ENCODE assay signal across 16 cellular contexts in genomic region chr20:9293145-9293544, GRCh38.
A peak's percentile ranks its signal among the peaks of the same experiment; 100 is the strongest.
DNase-seq lines count a peak whose midpoint lies in the region; ATAC-seq and TF ChIP-seq lines count a peak whose summit lies in the region.
"Had no signal": no experiment of that assay in that cellular context is flagged by ENCODE, and none has a peak within 500 bp of the region (broad histone marks: within the 10 kb centered on the region; RNA-seq: fewer than 3 reads in every experiment).

No MANE protein-coding gene starts in this region.

- H3K18ac ChIP-seq in IMR-90 (ENCODE audit: low read depth, low read length): peak overlapping the region; percentile 18; the same call in 1 of the 2 replicates

- peak overlapping the region; percentile 8; the same call in 1 of the 2 replicates for H4K91ac ChIP-seq in IMR-90 (ENCODE audit: insufficient read depth, low read depth, low read length)

- no peak overlapping the region for H3K9ac ChIP-seq in mammary epithelial cell (ENCODE audit: insufficient read depth, low read length)
- H3K9ac ChIP-seq in IMR-90 (ENCODE audit: low read depth, low read length): no peak overlapping the region
- H3K9ac ChIP-seq: BLaER1 treated with 17β-estradiol and CSF1 and Interleukin-3, amounts not matched to agents 10 nM and 100 nM had no signal

- H3K4me2 ChIP-seq in mammary epithelial cell (ENCODE audit: insufficient read depth, low read depth, low read length) (no peak overlapping the region), IMR-90 (ENCODE audit: low read depth, low read length) (no peak overlapping the region)
- H3K4me2 ChIP-seq: BLaER1 treated with 17β-estradiol and CSF1 and Interleukin-3, amounts not matched to agents 10 nM and 100 nM had no signal

- H2AK5ac ChIP-seq in IMR-90 (ENCODE audit: low read depth, low read length): peak overlapping the region; percentile 71; the same call in 1 of the 2 replicates

- WGBS in mammary epithelial cell (ENCODE audit: low coverage, missing lambda C conversion rate): 83% methylated on average over 1 of the region's 2 CpGs
- 83 to 100% methylated on average over 1 of the region's 2 CpGs for WGBS in IMR-90 (ENCODE audit: extremely low coverage in 2 of 2, insufficient read length in 1 of 2), 2 experiments

- H3K14ac ChIP-seq in IMR-90 (replicated peaks; ENCODE audit: low read depth, low read length): no peak overlapping the region

- peak overlapping the region; percentile 9 for H3K27ac Mint-ChIP-seq in MCF 10A (ENCODE audit: low read depth, unreplicated experiment)
- peak overlapping the region; percentile 58 for H3K27ac Mint-ChIP-seq in chondrocyte (ENCODE audit: unreplicated experiment)
- H3K27ac Mint-ChIP-seq: B cell; CD8-positive, alpha-beta T cell had no signal

- H3K27me3 Mint-ChIP-seq in MCF 10A (ENCODE audit: insufficient read depth, unreplicated experiment): no peaks in the 10 kb centered on the region
- H3K27me3 Mint-ChIP-seq in chondrocyte (ENCODE audit: low read depth): no peaks in the 10 kb centered on the region
- H3K27me3 Mint-ChIP-seq: B cell had no signal

- DNase-seq in MCF 10A (ENCODE audit: unreplicated experiment) (no peak), mammary epithelial cell (no peak), IMR-90 (no peak), chondrocyte (ENCODE audit: low spot score) (no peak), mucosa of descending colon (no peak), omental fat pad (ENCODE audit: low spot score) (no peak)
- DNase-seq in activated effector memory CD4-positive, alpha-beta T cell treated with Interleukin-2 at 50 U/mL for 16 hours: no peak
- DNase-seq: Calu3; CD8-positive, alpha-beta T cell; DMS79 treated with DMSO at 0.1 percent for 48 hours; GF-D8 had no signal

- no peaks in the 10 kb centered on the region for H3K9me3 Mint-ChIP-seq in MCF 10A (ENCODE audit: unreplicated experiment)
- H3K9me3 Mint-ChIP-seq in chondrocyte (ENCODE audit: low read depth): peaks cover 3% of the 10 kb centered on the region
- H3K9me3 Mint-ChIP-seq: CD8-positive, alpha-beta T cell had no signal

- intact Hi-C loops in MCF 10A (cut with micrococcal nuclease): no loop called here
- intact Hi-C loops in mammary epithelial cell (cut with micrococcal nuclease): no loop called here
- intact Hi-C loops in IMR-90 (cut with micrococcal nuclease): no loop called here
- intact Hi-C loops in mucosa of descending colon (cut with DNase I, micrococcal nuclease): no loop called here

- ATAC-seq in IMR-90 (ENCODE audit: low read depth): no peak
- ATAC-seq in mucosa of descending colon: no peak
- no peak for ATAC-seq in omental fat pad (ENCODE audit: low FRiP score)
- ATAC-seq: CD8-positive, alpha-beta T cell; K562 had no signal

- H4K5ac ChIP-seq in IMR-90 (ENCODE audit: low read depth, low read length): 0 out of 2 replicates have a peak overlapping the region, but pooled peaks have one; percentile 23

- H3K27me3 ChIP-seq in mammary epithelial cell (ENCODE audit: insufficient read depth, low read length) (no peaks in the 10 kb centered on the region), IMR-90 (ENCODE audit: control insufficient read depth, insufficient read depth, low read length) (no peaks in the 10 kb centered on the region)
- H3K27me3 ChIP-seq: BLaER1 treated with 17β-estradiol and CSF1 and Interleukin-3, amounts not matched to agents 10 nM and 100 nM had no signal

- H3K4me1 Mint-ChIP-seq in MCF 10A (ENCODE audit: insufficient read depth, unreplicated experiment) (peaks cover 14% of the 10 kb centered on the region), chondrocyte (ENCODE audit: low read depth) (peaks cover 19% of the 10 kb centered on the region)
- H3K4me1 Mint-ChIP-seq: B cell had no signal

- no peak overlapping the region for H2BK15ac ChIP-seq in IMR-90 (ENCODE audit: low read depth, low read length)

- POLR2A ChIA-PET in MCF 10A (lab: Yijun Ruan, JAX): interaction anchor here (0.8 kb wide), 1 partner anchor 398 kb away, joined by 3 read pairs; no protein-coding TSS in a partner anchor
- POLR2A ChIA-PET in IMR-90 (lab: Charles Lee; ENCODE audit: unreplicated experiment): no interaction called here

- H2BK5ac ChIP-seq in IMR-90 (ENCODE audit: low read depth, low read length, poor library complexity, severe bottlenecking): peak overlapping the region; percentile 5

- H3K9me1 ChIP-seq in IMR-90 (ENCODE audit: insufficient read depth, low read length): peaks cover 12% of the 10 kb centered on the region

- no peaks in the 10 kb centered on the region for H3K36me3 Mint-ChIP-seq in MCF 10A (ENCODE audit: insufficient read depth, unreplicated experiment)
- H3K36me3 Mint-ChIP-seq in chondrocyte (ENCODE audit: low read depth): peaks cover 5% of the 10 kb centered on the region
- H3K36me3 Mint-ChIP-seq: CD8-positive, alpha-beta T cell had no signal

- no peak overlapping the region for H3K4me3 Mint-ChIP-seq in MCF 10A (ENCODE audit: unreplicated experiment)
- H3K4me3 Mint-ChIP-seq in chondrocyte (ENCODE audit: unreplicated experiment): no peak overlapping the region
- H3K4me3 Mint-ChIP-seq: B cell; CD8-positive, alpha-beta T cell had no signal

- H3K27ac ChIP-seq in mammary epithelial cell (ENCODE audit: insufficient read depth, low read depth, low read length) (no peak overlapping the region), IMR-90 (ENCODE audit: insufficient read depth, low read length) (no peak overlapping the region)
- H3K27ac ChIP-seq: 22Rv1; BLaER1 treated with 17β-estradiol and CSF1 and Interleukin-3, amounts not matched to agents 10 nM and 100 nM had no signal

- no peak overlapping the region for H3K56ac ChIP-seq in IMR-90 (ENCODE audit: extremely low read depth, insufficient read depth, low read length)

- no peak overlapping the region for H4K8ac ChIP-seq in IMR-90 (ENCODE audit: low read depth in 2 of 2, low read length in 2 of 2)

- no peaks in the 10 kb centered on the region for H3K9me3 ChIP-seq in mammary epithelial cell (replicated peaks; ENCODE audit: insufficient read depth, low read length)
- H3K9me3 ChIP-seq in IMR-90 (ENCODE audit: control insufficient read depth, insufficient read depth, low read length): no peaks in the 10 kb centered on the region
- H3K9me3 ChIP-seq in mucosa of descending colon: no peaks in the 10 kb centered on the region
- H3K9me3 ChIP-seq: BLaER1 treated with 17β-estradiol and CSF1 and Interleukin-3, amounts not matched to agents 10 nM and 100 nM; HAP-1 had no signal

- CTCF ChIA-PET in MCF 10A (lab: Yijun Ruan, JAX): interaction anchor here (0.9 kb wide), 1 partner anchor 24 kb away, joined by 3 read pairs; no protein-coding TSS in a partner anchor
- CTCF ChIA-PET in mammary epithelial cell (lab: Charles Lee; ENCODE audit: low non-redundant PET): no interaction called here
- CTCF ChIA-PET in IMR-90 (lab: Yijun Ruan, JAX): no interaction called here

- H3K4me3 ChIP-seq in mammary epithelial cell (replicated peaks in 1 of 3; ENCODE audit: insufficient read depth in 1 of 3, low read depth in 2 of 3, low read length in 3 of 3): no peak overlapping the region
- no peak overlapping the region for H3K4me3 ChIP-seq in IMR-90 (ENCODE audit: insufficient read depth, low read depth, low read length)
- H3K4me3 ChIP-seq in mucosa of descending colon: no peak overlapping the region
- H3K4me3 ChIP-seq: BLaER1 treated with 17β-estradiol and CSF1 and Interleukin-3, amounts not matched to agents 10 nM and 100 nM; HAP-1; K562 had no signal

- H3K23ac ChIP-seq in IMR-90 (ENCODE audit: low read depth, low read length): no peak overlapping the region

- no peaks in the 10 kb centered on the region for H3K4me1 ChIP-seq in mammary epithelial cell (ENCODE audit: insufficient read depth, low read length)
- H3K4me1 ChIP-seq in IMR-90 (ENCODE audit: control insufficient read depth, insufficient read depth, low read length): peaks cover 8% of the 10 kb centered on the region
- H3K4me1 ChIP-seq in mucosa of descending colon (ENCODE audit: low read depth): no peaks in the 10 kb centered on the region
- H3K4me1 ChIP-seq: BLaER1 treated with 17β-estradiol and CSF1 and Interleukin-3, amounts not matched to agents 10 nM and 100 nM had no signal

- no peak overlapping the region for H2BK120ac ChIP-seq in IMR-90 (ENCODE audit: low read depth, low read length)

- H4K20me1 ChIP-seq in mammary epithelial cell (ENCODE audit: insufficient read depth, low read length): no peaks in the 10 kb centered on the region
- peaks cover 22% of the 10 kb centered on the region; the same call in 1 of the 2 replicates for H4K20me1 ChIP-seq in IMR-90 (ENCODE audit: insufficient read depth, low read length)
- H4K20me1 ChIP-seq: BLaER1 treated with 17β-estradiol and CSF1 and Interleukin-3, amounts not matched to agents 10 nM and 100 nM had no signal

- H3K79me1 ChIP-seq in IMR-90 (ENCODE audit: low read depth in 1 of 2, low read length in 2 of 2): peaks cover 15 to 50% of the 10 kb centered on the region in 2 experiments; a peak in 3 of 4 replicates

- H2AFZ ChIP-seq in mammary epithelial cell (ENCODE audit: low read depth, low read length) (no peak overlapping the region), IMR-90 (replicated peaks; ENCODE audit: low read length, poor library complexity) (no peak overlapping the region)

- dilution Hi-C loops in mammary epithelial cell (cut with HindIII; ENCODE audit: low sequenced_read_pairs) (no loop called here), IMR-90 (cut with HindIII; ENCODE audit: low sequenced_read_pairs, unreplicated experiment) (no loop called here)

- TF ChIP-seq POLR2A in IMR-90 (IDR thresholded peaks at IDR 0.05; ENCODE audit: low read depth, low read length): no peak

- in situ Hi-C loops in mammary epithelial cell (cut with MboI; ENCODE audit: low sequenced_read_pairs in 2 of 2) (no loop called here), IMR-90 (cut with MboI; ENCODE audit: low sequenced_read_pairs) (no loop called here)

- H3K79me2 ChIP-seq in mammary epithelial cell (ENCODE audit: insufficient read depth, low read length): no peaks in the 10 kb centered on the region

- TF ChIP-seq CTCF in MCF 10A (IDR thresholded peaks at IDR 0.05; ENCODE audit: unreplicated experiment) (no peak), mammary epithelial cell (conservative IDR thresholded peaks at IDR 0.05 in 1 of 2, IDR thresholded peaks at IDR 0.05 in 1 of 2; ENCODE audit: extremely low read depth in 1 of 2, insufficient read depth in 1 of 2, low read depth in 1 of 2, low read length in 2 of 2) (no peak), IMR-90 (conservative IDR thresholded peaks at IDR 0.05; ENCODE audit: low read depth, low read length) (no peak), chondrocyte (IDR thresholded peaks at IDR 0.05) (no peak), mucosa of descending colon (IDR thresholded peaks at IDR 0.05) (no peak), omental fat pad (IDR thresholded peaks at IDR 0.05) (no peak)

- no peak for TF ChIP-seq RAD21 in IMR-90 (IDR thresholded peaks at IDR 0.05; ENCODE audit: low read length)

- BruUV-seq in MCF 10A (replicated peaks; lab: Mats Ljungman, UMichigan): no TSS peak
- no TSS peak for BruUV-seq in mammary epithelial cell (replicated peaks; lab: Mats Ljungman, UMichigan)
- BruUV-seq in IMR-90 (replicated peaks; lab: Mats Ljungman, UMichigan): no TSS peak

- no peak overlapping the region for H2AK9ac ChIP-seq in IMR-90 (replicated peaks; ENCODE audit: low read depth, low read length, poor library complexity)

- H2BK20ac ChIP-seq in IMR-90 (ENCODE audit: low read depth, low read length): no peak overlapping the region

- no peaks in the 10 kb centered on the region for H3K36me3 ChIP-seq in mammary epithelial cell (ENCODE audit: insufficient read depth, low read length)
- no peaks in the 10 kb centered on the region for H3K36me3 ChIP-seq in IMR-90 (ENCODE audit: control insufficient read depth, insufficient read depth, low read length)
- no peaks in the 10 kb centered on the region for H3K36me3 ChIP-seq in mucosa of descending colon (ENCODE audit: low read depth)
- H3K36me3 ChIP-seq: BLaER1 treated with 17β-estradiol and CSF1 and Interleukin-3, amounts not matched to agents 10 nM and 100 nM; HAP-1 had no signal

- no peak overlapping the region for H3K4ac ChIP-seq in IMR-90 (ENCODE audit: low read depth, low read length)
